In the genomic region with DNA sequence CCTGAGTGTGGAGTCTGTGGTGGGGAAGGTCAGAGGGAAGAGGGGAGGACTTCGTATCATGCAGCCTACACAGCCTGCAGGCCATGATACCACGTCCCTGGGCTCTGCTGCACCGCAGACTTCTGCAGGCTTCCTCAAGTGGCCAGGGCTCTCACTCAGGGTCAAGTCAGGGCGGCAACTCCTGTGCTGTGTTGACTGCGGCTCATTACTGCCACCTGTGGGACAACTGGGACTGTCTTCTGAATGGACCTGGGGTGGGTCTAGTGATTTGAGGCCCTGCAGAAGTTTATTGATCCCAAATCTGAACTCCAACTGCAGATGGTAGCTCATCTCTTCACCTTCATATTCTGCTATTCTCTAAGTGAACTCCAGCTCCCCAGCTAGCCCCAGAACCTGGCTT, we compare ENCODE assay signal across 8 cellular contexts.
A peak's percentile ranks its signal among the peaks of the same experiment; 100 is the strongest.
DNase-seq lines count a peak whose midpoint lies in the region; ATAC-seq, FAIRE-seq and TF ChIP-seq lines count a peak whose summit lies in the region.

No MANE protein-coding gene starts in this region.

- no peak overlapping the region for H3K27ac ChIP-seq in GM12878 (ENCODE audit: control insufficient read depth, insufficient read depth)
- H3K27ac ChIP-seq in mesendoderm (ENCODE audit: low read depth, low read length), result no peak overlapping the region
- H3K27ac ChIP-seq in CD8-positive, alpha-beta memory T cell (ENCODE audit: low read depth, low read length), result no peak overlapping the region

- H3K4me1 ChIP-seq in GM12878 (ENCODE audit: control insufficient read depth, insufficient read depth, low read length) (no peaks in the 10 kb centered on the region), mesendoderm (ENCODE audit: control insufficient read depth, low read depth, low read length) (no peaks in the 10 kb centered on the region)
- H3K4me1 ChIP-seq in CD8-positive, alpha-beta memory T cell (ENCODE audit: insufficient read depth, low read length), result no peaks in the 10 kb centered on the region

- peaks cover 0 to 6% (median 0%) of the 10 kb centered on the region in 5 donors for H3K9me3 Mint-ChIP-seq in CD8-positive, alpha-beta memory T cell

- no peak overlapping the region for H3K23ac ChIP-seq in mesendoderm (ENCODE audit: low read length)

- H3K36me3 Mint-ChIP-seq in CD8-positive, alpha-beta memory T cell, result no peaks in the 10 kb centered on the region

- POLR2A ChIA-PET in GM12878 (lab: Charles Lee), result no interaction called here
- POLR2A ChIA-PET in CD8-positive, alpha-beta memory T cell (lab: Charles Lee), result no interaction called here

- H3K36me3 ChIP-seq in GM12878 (ENCODE audit: control insufficient read depth in 2 of 2, insufficient read depth in 2 of 2, low read length in 1 of 2) (no peaks in the 10 kb centered on the region), mesendoderm (ENCODE audit: control insufficient read depth, insufficient read depth, low read length) (no peaks in the 10 kb centered on the region)
- no peaks in the 10 kb centered on the region for H3K36me3 ChIP-seq in CD8-positive, alpha-beta memory T cell (ENCODE audit: insufficient read depth, low read length)

- H3K4me3 ChIP-seq in GM12878, result no peak overlapping the region
- H3K4me3 ChIP-seq in mesendoderm (ENCODE audit: low read length), result no peak overlapping the region
- H3K4me3 ChIP-seq in CD8-positive, alpha-beta memory T cell (ENCODE audit: low read length), result no peak overlapping the region

- DNase-seq in SIG-M5 treated with dmso at 0.1 percent for 504 hours (lab: John Stamatoyannopoulos, UW; ENCODE audit: unreplicated experiment) (peak; percentile 11), SIG-M5 (lab: John Stamatoyannopoulos, UW) (no peak), NOMO-1 treated with DMSO at 0.1 percent for 48 hours (lab: John Stamatoyannopoulos, UW; ENCODE audit: unreplicated experiment) (peak; percentile 60), GM12878 (ENCODE audit: low read depth, low spot score) (no peak), mesendoderm (peak; percentile 85), GDM1 (lab: John Stamatoyannopoulos, UW) (no peak)
- no peak for DNase-seq in CD8-positive, alpha-beta memory T cell

- no TSS peak for BruUV-seq in GM12878 (replicated peaks; lab: Mats Ljungman, UMichigan)

- H2BK5ac ChIP-seq in mesendoderm (ENCODE audit: low read length), result no peak overlapping the region

- H4K20me1 ChIP-seq in GM12878 (ENCODE audit: control insufficient read depth, insufficient read depth), result no peaks in the 10 kb centered on the region

- H3K27me3 ChIP-seq in GM12878 (replicated peaks in 1 of 2; ENCODE audit: control insufficient read depth in 2 of 2, insufficient read depth in 2 of 2, low read length in 1 of 2), result no peaks in the 10 kb centered on the region; a peak in 1 of 4 replicates
- H3K27me3 ChIP-seq in mesendoderm (ENCODE audit: insufficient read depth, low read length, poor library complexity), result no peaks in the 10 kb centered on the region
- H3K27me3 ChIP-seq in CD8-positive, alpha-beta memory T cell (ENCODE audit: insufficient read depth, low read length, poor library complexity, severe bottlenecking), result no peaks in the 10 kb centered on the region

- intact Hi-C loops in GM12878 (cut with micrococcal nuclease; ENCODE audit: unreplicated experiment), result no loop called here

- H2AFZ ChIP-seq in GM12878 (ENCODE audit: control insufficient read depth, low read depth, low read length), result no peak overlapping the region

- 16% methylated on average over 5 of the region's 5 CpGs for WGBS in GM12878 (ENCODE audit: insufficient coverage, insufficient replicate concordance, low lambda C conversion rate, missing lambda C conversion rate)
- WGBS in mesendoderm (ENCODE audit: extremely low coverage, insufficient coverage, low lambda C conversion rate), result no CpG with 5 or more reads among the region's 5 CpGs

- no peak overlapping the region for H3K4me3 Mint-ChIP-seq in CD8-positive, alpha-beta memory T cell

- no peak overlapping the region for H4K5ac ChIP-seq in mesendoderm (ENCODE audit: low read length)

- no peak overlapping the region for H2BK15ac ChIP-seq in mesendoderm (replicated peaks; ENCODE audit: low read depth)

- in situ Hi-C loops in GM12878 (cut with MboI), result loop anchor here (25.0 kb wide), 1 partner anchor 745 kb away; no protein-coding TSS in a partner anchor

- H3K18ac ChIP-seq in mesendoderm (ENCODE audit: low read length), result no peak overlapping the region

- peaks cover 3 to 9% of the 10 kb centered on the region in 2 donors for H3K27me3 Mint-ChIP-seq in CD8-positive, alpha-beta memory T cell

- no peaks in the 10 kb centered on the region for H3K79me2 ChIP-seq in GM12878 (ENCODE audit: control insufficient read depth, insufficient read depth, low read length)
- H3K79me2 ChIP-seq in mesendoderm (ENCODE audit: control insufficient read depth, insufficient read depth, low read length), result no peaks in the 10 kb centered on the region

- no peaks in the 10 kb centered on the region for H3K79me1 ChIP-seq in mesendoderm (ENCODE audit: low read length)

- ATAC-seq in HG02798 (IDR thresholded peaks at IDR 0.05; ENCODE audit: poor library complexity, unreplicated experiment), result peak; percentile 83
- ATAC-seq in GM12878, result peak; percentile 97

- H3K9ac ChIP-seq in GM12878 (ENCODE audit: control insufficient read depth, insufficient read depth, low read length) (no peak overlapping the region), mesendoderm (ENCODE audit: low read length) (no peak overlapping the region)

- H3K4me1 Mint-ChIP-seq in CD8-positive, alpha-beta memory T cell, result no peaks in the 10 kb centered on the region

- no peaks in the 10 kb centered on the region for H3K9me3 ChIP-seq in GM12878 (replicated peaks; ENCODE audit: control insufficient read depth, insufficient read depth, low read length)
- no peaks in the 10 kb centered on the region for H3K9me3 ChIP-seq in CD8-positive, alpha-beta memory T cell (ENCODE audit: low read length)

- RAD21 ChIA-PET in GM12878 (lab: Charles Lee; ENCODE audit: unreplicated experiment), result no interaction called here

- peak; percentile 42 for TF ChIP-seq RAD21 in GM12878 (IDR thresholded peaks at IDR 0.05; ENCODE audit: insufficient read depth, low read depth, low read length)

- no peak overlapping the region for H4K8ac ChIP-seq in mesendoderm (ENCODE audit: low read depth, low read length)

- TF ChIP-seq CTCF in GM12878 (IDR thresholded peaks at IDR 0.05 in 2 of 3, conservative IDR thresholded peaks at IDR 0.05 in 1 of 3; ENCODE audit: control insufficient read depth in 2 of 3, extremely low read depth in 1 of 3, insufficient read depth in 1 of 3, low read depth in 3 of 3, low read length in 3 of 3), result peak; percentile 43 to 64 (median 60)

- no peak for TF ChIP-seq POLR2A in GM12878 (IDR thresholded peaks at IDR 0.05; ENCODE audit: low read depth, low read length)

- H3K56ac ChIP-seq in mesendoderm (ENCODE audit: low read length), result peak overlapping the region; percentile 50

- CTCF ChIA-PET in GM12878 (lab: Yijun Ruan, JAX), result interaction anchor here (0.6 to 4.6 kb wide), 12 partner anchors 9 to 366 kb away, joined by 3 to 38 read pairs (median 3); no protein-coding TSS in a partner anchor
- CTCF ChIA-PET in CD8-positive, alpha-beta memory T cell (lab: Charles Lee), result interaction anchor here (1.1 to 2.1 kb wide), 3 partner anchors 9 to 12 kb away, joined by 3 to 7 read pairs (median 4); no protein-coding TSS in a partner anchor

- H3K27ac Mint-ChIP-seq in CD8-positive, alpha-beta memory T cell, result no peak overlapping the region

- SMC1A ChIA-PET in GM12878 (lab: Charles Lee; ENCODE audit: uncharacterized antibody, unreplicated experiment), result interaction anchor here (1.0 to 1.4 kb wide), 4 partner anchors 13 to 328 kb away, joined by 3 to 4 read pairs (median 4); no protein-coding TSS in a partner anchor

- no peak overlapping the region for H3K4ac ChIP-seq in mesendoderm (ENCODE audit: low read depth, low read length)

- no peak overlapping the region for H2AK5ac ChIP-seq in mesendoderm (ENCODE audit: low read length)

- TF ChIP-seq EP300 in GM12878 (IDR thresholded peaks at IDR 0.05; ENCODE audit: borderline replicate concordance in 1 of 2, control insufficient read depth in 1 of 2, low read depth in 2 of 2, low read length in 2 of 2), result no peak

- H2BK120ac ChIP-seq in mesendoderm (ENCODE audit: low read depth, low read length), result no peak overlapping the region

- H3K4me2 ChIP-seq in GM12878 (ENCODE audit: control insufficient read depth, insufficient read depth) (no peak overlapping the region), mesendoderm (ENCODE audit: low read length) (no peak overlapping the region)

- no peak for FAIRE-seq in GM12878 (lab: Jason Lieb, UNC)

TF ChIP-seq in GM12878, 131 proteins besides CTCF, POLR2A, EP300 and RAD21:
- no peak for TF ChIP-seq SREBF2 (IDR thresholded peaks at IDR 0.05; ENCODE audit: low read length)
- TF ChIP-seq RFX5 (IDR thresholded peaks at IDR 0.05; ENCODE audit: low read depth, low read length), result no peak
- no peak for TF ChIP-seq ZNF217 (IDR thresholded peaks at IDR 0.05)
- TF ChIP-seq GATAD2B (conservative IDR thresholded peaks at IDR 0.05; ENCODE audit: low read depth), result no peak
- TF ChIP-seq TCF3 (IDR thresholded peaks at IDR 0.05; ENCODE audit: borderline replicate concordance, insufficient read depth, low read depth, low read length), result no peak
- TF ChIP-seq SMC3 (IDR thresholded peaks at IDR 0.05; ENCODE audit: borderline replicate concordance, low read length), result peak; percentile 30; the same call in 1 of the 2 replicates
- no peak for TF ChIP-seq ATF7 (IDR thresholded peaks at IDR 0.05; ENCODE audit: low read depth)
TF ChIP-seq in GM12878: peak in this region for 1.

Comparison
In these comparisons a context has a peak if more than half of its experiments do, and no peak if none do; other contexts are left out.
1. DNase-seq: peak in SIG-M5 treated with dmso at 0.1 percent for 504 hours (single experiment), NOMO-1 treated with DMSO at 0.1 percent for 48 hours (single experiment) and mesendoderm (single experiment); none in SIG-M5 (single experiment), GM12878 (single experiment), CD8-positive, alpha-beta memory T cell (0 of 5) and GDM1 (single experiment).